13 cellular contexts compared by ENCODE assay signal in the genomic region with DNA sequence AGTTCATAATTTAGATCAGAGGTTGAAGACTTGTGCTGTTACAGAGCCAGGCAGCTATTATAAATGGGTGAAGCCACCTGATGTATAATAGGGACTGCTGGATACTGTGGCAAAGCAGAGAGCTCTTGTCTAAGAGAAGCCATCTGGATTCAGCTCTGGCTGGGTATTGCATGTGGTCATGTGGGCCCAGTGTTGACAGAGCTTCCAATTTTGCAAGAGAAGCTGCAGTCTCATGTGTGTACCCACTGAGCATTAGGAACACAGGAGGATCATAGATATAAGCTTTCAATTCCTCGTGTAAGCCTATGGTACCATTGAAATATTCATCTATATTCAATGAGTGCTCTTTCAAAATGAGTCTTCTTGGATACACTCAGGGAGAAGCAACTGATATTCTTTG.
DNase-seq lines count a peak whose midpoint lies in the region; ATAC-seq and TF ChIP-seq lines count a peak whose summit lies in the region.
"Had no signal": no experiment of that assay in that cellular context is flagged by ENCODE, and none has a peak within 500 bp of the region (broad histone marks: within the 10 kb centered on the region; RNA-seq: fewer than 3 reads in every experiment).

No MANE protein-coding gene starts in this region.

- H3K4me3 ChIP-seq in NB4 (ENCODE audit: low read depth, low read length) (no peak overlapping the region), adipocyte (ENCODE audit: low read length) (peak overlapping the region; percentile 46), upper lobe of right lung (no peak overlapping the region)
- H3K4me3 ChIP-seq: HAP-1, Peyer's patch had no signal

- H3K4me1 ChIP-seq in adipocyte (ENCODE audit: control insufficient read depth, insufficient read depth, low read length) = peaks cover 18% of the 10 kb centered on the region
- no peaks in the 10 kb centered on the region for H3K4me1 ChIP-seq in upper lobe of right lung
- H3K4me1 ChIP-seq: BE2C, HAP-1, Peyer's patch had no signal

- ATAC-seq in left ventricle myocardium superior (peak; percentile 30), upper lobe of right lung (peak; percentile 80)

- H3K27me3 Mint-ChIP-seq in glutamatergic neuron (ENCODE audit: unreplicated experiment) = no peaks in the 10 kb centered on the region
- H3K27me3 Mint-ChIP-seq in Calu3 (ENCODE audit: unreplicated experiment) = no peaks in the 10 kb centered on the region

- DNase-seq in left ventricle myocardium superior (no peak), cardiac septum (ENCODE audit: low spot score) (no peak), NB4 (ENCODE audit: low read depth) (peak; percentile 7), adipocyte (ENCODE audit: low read depth) (no peak), upper lobe of right lung (no peak), glutamatergic neuron (no peak), Calu3 (no peak)
- DNase-seq: BE2C; CD4-positive, alpha-beta T cell; NCI-H146; Peyer's patch had no signal

- H3K27ac Mint-ChIP-seq in glutamatergic neuron (ENCODE audit: unreplicated experiment) (no peak overlapping the region), Calu3 (ENCODE audit: unreplicated experiment) (no peak overlapping the region)
- H3K27ac Mint-ChIP-seq: CD4-positive, alpha-beta T cell; T-helper 2 cell treated with Interferon-gamma antibody and Interleukin-4, amounts not matched to agents 5 μg/mL and 100 μg/mL, for 36 hours had no signal

- intact Hi-C loops in left ventricle myocardium superior (cut with micrococcal nuclease) = no loop called here
- intact Hi-C loops in cardiac septum (cut with DNase I) = no loop called here
- intact Hi-C loops in upper lobe of right lung (cut with DNase I) = no loop called here
- intact Hi-C loops in Calu3 (cut with micrococcal nuclease; ENCODE audit: unreplicated experiment) = no loop called here

- TF ChIP-seq CTCF in NB4 (IDR thresholded peaks at IDR 0.05; ENCODE audit: low read depth, low read length) (no peak), upper lobe of right lung (IDR thresholded peaks at IDR 0.05) (no peak), glutamatergic neuron (IDR thresholded peaks at IDR 0.05; ENCODE audit: partially characterized antibody, unreplicated experiment) (no peak), Calu3 (IDR thresholded peaks at IDR 0.05; ENCODE audit: unreplicated experiment) (no peak)

- BruUV-seq in Calu3 (replicated peaks; lab: Mats Ljungman, UMichigan) = no TSS peak

- H3K27ac ChIP-seq in upper lobe of right lung = no peak overlapping the region
- H3K27ac ChIP-seq: Peyer's patch had no signal

- H3K36me3 Mint-ChIP-seq in glutamatergic neuron (ENCODE audit: unreplicated experiment) (no peaks in the 10 kb centered on the region), Calu3 (ENCODE audit: insufficient read depth, unreplicated experiment) (no peaks in the 10 kb centered on the region)

- H3K4me1 Mint-ChIP-seq in glutamatergic neuron (ENCODE audit: low read depth, unreplicated experiment) (peaks cover 40% of the 10 kb centered on the region), Calu3 (ENCODE audit: low read depth, unreplicated experiment) (no peaks in the 10 kb centered on the region)

- CTCF ChIA-PET in Calu3 (lab: Charles Lee) = no interaction called here

- H3K9me3 Mint-ChIP-seq in glutamatergic neuron (ENCODE audit: unreplicated experiment) = peaks cover 2% of the 10 kb centered on the region
- peaks cover 1% of the 10 kb centered on the region for H3K9me3 Mint-ChIP-seq in Calu3 (ENCODE audit: low read depth, unreplicated experiment)
- H3K9me3 Mint-ChIP-seq: CD4-positive, alpha-beta T cell; T-helper 2 cell treated with Interferon-gamma antibody and Interleukin-4, amounts not matched to agents 5 μg/mL and 100 μg/mL, for 36 hours had no signal

- H3K36me3 ChIP-seq in adipocyte (ENCODE audit: control insufficient read depth, insufficient read depth, low read length, severe bottlenecking) (no peaks in the 10 kb centered on the region), upper lobe of right lung (no peaks in the 10 kb centered on the region)
- H3K36me3 ChIP-seq: BE2C, HAP-1, Peyer's patch had no signal

- TF ChIP-seq POLR2A in NB4 (IDR thresholded peaks at IDR 0.05; ENCODE audit: extremely low read depth, insufficient read length) = no peak

- no peak overlapping the region for H3K4me3 Mint-ChIP-seq in glutamatergic neuron (ENCODE audit: unreplicated experiment)
- H3K4me3 Mint-ChIP-seq in Calu3 (ENCODE audit: low read depth, unreplicated experiment) = no peak overlapping the region
- H3K4me3 Mint-ChIP-seq: CD4-positive, alpha-beta T cell; T-helper 2 cell treated with Interferon-gamma antibody and Interleukin-4, amounts not matched to agents 5 μg/mL and 100 μg/mL, for 36 hours had no signal

- no peaks in the 10 kb centered on the region for H3K9me3 ChIP-seq in adipocyte (ENCODE audit: control insufficient read depth, low read length)
- H3K9me3 ChIP-seq in upper lobe of right lung = no peaks in the 10 kb centered on the region
- H3K9me3 ChIP-seq: BE2C, HAP-1, Peyer's patch had no signal

- H3K9ac ChIP-seq in adipocyte (ENCODE audit: low read length) = peak overlapping the region; percentile 63

- H3K27me3 ChIP-seq in adipocyte (replicated peaks; ENCODE audit: control insufficient read depth, insufficient read depth, low read length) = no peaks in the 10 kb centered on the region
- H3K27me3 ChIP-seq in upper lobe of right lung = no peaks in the 10 kb centered on the region
- H3K27me3 ChIP-seq: BE2C, Peyer's patch had no signal
